ENCODE assay signal across 20 cellular contexts in the genomic region with DNA sequence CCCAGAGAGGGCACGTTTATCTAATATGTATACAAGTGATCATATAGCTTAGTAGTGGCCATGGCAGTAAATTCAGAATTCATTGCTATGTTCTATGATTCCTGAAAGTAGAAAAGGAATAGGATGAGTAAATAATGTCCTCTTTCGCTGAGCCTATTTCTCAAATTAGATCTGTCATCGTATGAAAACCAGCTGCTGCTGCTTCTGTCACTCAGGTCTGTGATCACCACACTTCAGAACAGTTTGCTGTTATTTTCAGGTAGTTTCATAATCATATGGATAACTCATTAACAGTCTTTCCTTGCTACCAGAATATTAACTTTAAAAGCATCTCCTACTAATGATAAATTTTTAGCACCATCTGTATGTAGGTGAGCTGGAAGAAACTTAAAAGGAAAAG.
"Had no signal": no experiment of that assay in that cellular context is flagged by ENCODE, and none has a peak within 500 bp of the region (broad histone marks: within the 10 kb centered on the region; RNA-seq: fewer than 3 reads in every experiment).

No MANE protein-coding gene starts in this region.

- H3K27me3 ChIP-seq: breast epithelium, gastroesophageal sphincter, heart left ventricle, tibial nerve, uterus had no signal

- H3K36me3 ChIP-seq: breast epithelium, gastroesophageal sphincter, heart left ventricle, left ventricle myocardium inferior, prostate gland, tibial nerve, uterus, WERI-Rb-1 had no signal

- H3K4me3 ChIP-seq: breast epithelium, gastroesophageal sphincter, heart left ventricle, left ventricle myocardium inferior, mucosa of descending colon, prostate gland, tibial nerve, uterus had no signal

- ATAC-seq: gastroesophageal sphincter; mucosa of descending colon; naive thymus-derived CD8-positive, alpha-beta T cell; right cardiac atrium had no signal

- DNase-seq: activated CD4-positive, alpha-beta T cell treated with anti-CD3 and anti-CD28 coated beads, Interleukin-2, amount 50 U/mL, for 4 hours; activated gamma-delta T cell; cerebellar nuclear complex; cortex of kidney; effector CD4-positive, alpha-beta T cell; heart left ventricle; left ventricle myocardium inferior; mucosa of descending colon; naive thymus-derived CD8-positive, alpha-beta T cell; right cardiac atrium; small intestine; stimulated activated CD4-positive, alpha-beta T cell treated with anti-CD3 and anti-CD28 coated beads, Interleukin-15, amount 100 ng/mL, for 24 hours; stimulated activated CD4-positive, alpha-beta T cell treated with anti-CD3 and anti-CD28 coated beads, Interleukin-2, amount 100 ng/mL, for 48 hours; uterus; WERI-Rb-1 had no signal

- H3K9me3 ChIP-seq: breast epithelium, gastroesophageal sphincter, heart left ventricle, left ventricle myocardium inferior, mucosa of descending colon, prostate gland, tibial nerve, uterus had no signal

- H3K27ac ChIP-seq: breast epithelium, gastroesophageal sphincter, heart left ventricle, left ventricle myocardium inferior, prostate gland, tibial nerve, uterus, WERI-Rb-1 had no signal

- FAIRE-seq: astrocyte, small intestine had no signal

- H3K4me1 ChIP-seq: breast epithelium, gastroesophageal sphincter, prostate gland, tibial nerve, uterus had no signal
